In genomic region chrX:110310000-110310790, GRCh38 we compare ENCODE assay signal across 13 cellular contexts. TPM values are rescaled to one million over a fixed set of nuclear protein-coding genes. Genes with fewer than 3 reads are reported as not detected.
DNase-seq lines count a peak whose midpoint lies in the region; ATAC-seq and TF ChIP-seq lines count a peak whose summit lies in the region.
"Had no signal": no experiment of that assay in that cellular context is flagged by ENCODE, and none has a peak within 500 bp of the region (broad histone marks: within the 10 kb centered on the region; RNA-seq: fewer than 3 reads in every experiment).

No MANE protein-coding gene starts in this region.

- peaks cover 3% of the 10 kb centered on the region for H3K36me3 Mint-ChIP-seq in T-helper 1 cell treated with Interleukin-12 subunit alpha and Interleukin-12 subunit beta and Interleukin-4 antibody, amounts not matched to agents 30 μg/mL and 1 μg/mL, for 36 hours (ENCODE audit: low read depth)
- no peaks in the 10 kb centered on the region for H3K36me3 Mint-ChIP-seq in mesothelial cell of epicardium

- no peaks in the 10 kb centered on the region for H3K27me3 ChIP-seq in H7 (ENCODE audit: control insufficient read depth, insufficient read depth, low read length)

- peak; percentile 7 for ATAC-seq in HG02885 (IDR thresholded peaks at IDR 0.05; ENCODE audit: poor library complexity, unreplicated experiment)

- H3K27me3 Mint-ChIP-seq in T-helper 1 cell treated with Interleukin-12 subunit alpha and Interleukin-12 subunit beta and Interleukin-4 antibody, amounts not matched to agents 30 μg/mL and 1 μg/mL, for 36 hours (ENCODE audit: low read depth), result no peaks in the 10 kb centered on the region
- H3K27me3 Mint-ChIP-seq in mesothelial cell of epicardium (ENCODE audit: low read depth), result no peaks in the 10 kb centered on the region

- H3K36me3 ChIP-seq in H7 (replicated peaks; ENCODE audit: control insufficient read depth, insufficient read depth, low read length), result no peaks in the 10 kb centered on the region

- no peaks in the 10 kb centered on the region for H3K9me3 Mint-ChIP-seq in T-helper 1 cell treated with Interleukin-12 subunit alpha and Interleukin-12 subunit beta and Interleukin-4 antibody, amounts not matched to agents 30 μg/mL and 1 μg/mL, for 36 hours
- H3K9me3 Mint-ChIP-seq in mesothelial cell of epicardium, result no peaks in the 10 kb centered on the region

- H3K4me3 ChIP-seq in H7 (ENCODE audit: insufficient read depth, low read depth, low read length), result no peak overlapping the region

- H3K4me3 Mint-ChIP-seq in T-helper 1 cell treated with Interleukin-12 subunit alpha and Interleukin-12 subunit beta and Interleukin-4 antibody, amounts not matched to agents 30 μg/mL and 1 μg/mL, for 36 hours, result peak overlapping the region; percentile 53
- no peak overlapping the region for H3K4me3 Mint-ChIP-seq in mesothelial cell of epicardium

- TF ChIP-seq CTCF in mesothelial cell of epicardium (IDR thresholded peaks at IDR 0.05; ENCODE audit: unreplicated experiment), result no peak

- peak overlapping the region; percentile 52 for H3K27ac Mint-ChIP-seq in T-helper 1 cell treated with Interleukin-12 subunit alpha and Interleukin-12 subunit beta and Interleukin-4 antibody, amounts not matched to agents 30 μg/mL and 1 μg/mL, for 36 hours
- peak overlapping the region; percentile 77 for H3K27ac Mint-ChIP-seq in mesothelial cell of epicardium

- no peak for DNase-seq in T-helper 1 cell
- DNase-seq in NCI-H69 (lab: John Stamatoyannopoulos, UW), result peak; percentile 39
- DNase-seq in mesothelial cell of epicardium (ENCODE audit: low spot score in 2 of 2, unreplicated experiment in 2 of 2), result no peak
- no peak for DNase-seq in NCI-H1417 treated with DMSO at 0.1 percent for 48 hours (lab: John Stamatoyannopoulos, UW)
- no peak for DNase-seq in glomerular visceral epithelial cell (ENCODE audit: extremely low spot score)
- no peak for DNase-seq in H7
- DNase-seq: ACHN, KG1, NCI-H446 treated with DMSO at 0.1 percent for 48 hours, posterior cingulate gyrus, Right ventricle myocardium superior had no signal

- H3K4me1 Mint-ChIP-seq in T-helper 1 cell treated with Interleukin-12 subunit alpha and Interleukin-12 subunit beta and Interleukin-4 antibody, amounts not matched to agents 30 μg/mL and 1 μg/mL, for 36 hours (ENCODE audit: low read depth), result peaks cover 28% of the 10 kb centered on the region
- H3K4me1 Mint-ChIP-seq in mesothelial cell of epicardium, result peaks cover 35% of the 10 kb centered on the region

RNA-seq across cellular contexts. Expression of gene AMMECR1, which starts 7.7 kb away (rescaled TPM):
- 15.6 to 17.8 TPM (median 16.6 TPM) in 3 replicates for total RNA-seq in mesothelial cell of epicardium
- 33.2 and 34.4 TPM in 2 replicates for total RNA-seq in H7 (2014; rRNA removed; shearing (Covaris generic))

RNA-seq across cellular contexts. Expression of gene RTL9, which starts 48.5 kb away (rescaled TPM):
- total RNA-seq in mesothelial cell of epicardium, result 0.43 to 0.55 TPM (median 0.47 TPM) in 3 replicates
- 0.04 and 0.07 TPM in 2 replicates for total RNA-seq in H7 (2014; rRNA removed; shearing (Covaris generic))
